ENCODE assay signal across 1 cellular context in the genomic region with DNA sequence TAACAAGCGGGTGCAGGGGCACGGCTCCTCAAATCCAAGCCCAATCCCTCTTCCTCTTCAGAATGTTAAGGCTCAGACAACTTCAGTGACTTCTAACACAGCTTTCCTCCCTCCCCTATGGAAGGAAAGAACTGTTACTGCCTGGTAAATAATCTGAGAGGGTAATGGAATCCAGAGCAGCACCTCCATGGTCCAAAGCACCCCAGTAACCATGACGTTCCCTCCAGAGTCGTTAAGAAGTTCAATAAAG.
TF ChIP-seq lines count a peak whose summit lies in the region.

No MANE protein-coding gene starts in this region.

TF ChIP-seq in IMR-90, 13 proteins besides CTCF, POLR2A, EP300 and RAD21 (continued from another document):
- TF ChIP-seq, protein P1, sequence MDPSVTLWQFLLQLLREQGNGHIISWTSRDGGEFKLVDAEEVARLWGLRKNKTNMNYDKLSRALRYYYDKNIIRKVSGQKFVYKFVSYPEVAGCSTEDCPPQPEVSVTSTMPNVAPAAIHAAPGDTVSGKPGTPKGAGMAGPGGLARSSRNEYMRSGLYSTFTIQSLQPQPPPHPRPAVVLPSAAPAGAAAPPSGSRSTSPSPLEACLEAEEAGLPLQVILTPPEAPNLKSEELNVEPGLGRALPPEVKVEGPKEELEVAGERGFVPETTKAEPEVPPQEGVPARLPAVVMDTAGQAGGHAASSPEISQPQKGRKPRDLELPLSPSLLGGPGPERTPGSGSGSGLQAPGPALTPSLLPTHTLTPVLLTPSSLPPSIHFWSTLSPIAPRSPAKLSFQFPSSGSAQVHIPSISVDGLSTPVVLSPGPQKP (IDR thresholded peaks at IDR 0.05; ENCODE audit: borderline replicate concordance, low read depth, low read length): no peak
- TF ChIP-seq MAZ (IDR thresholded peaks at IDR 0.05; ENCODE audit: borderline replicate concordance, low read depth, low read length): no peak
- TF ChIP-seq CHD1 (IDR thresholded peaks at IDR 0.05; ENCODE audit: low read depth, low read length): no peak
- TF ChIP-seq RCOR1 (IDR thresholded peaks at IDR 0.05; ENCODE audit: insufficient replicate concordance, low read length): no peak
